Comparison of ENCODE assay signal across 20 cellular contexts in genomic region chr12:90124289-90124688, GRCh38.
DNase-seq lines count a peak whose midpoint lies in the region; ATAC-seq, FAIRE-seq and TF ChIP-seq lines count a peak whose summit lies in the region.
"Had no signal": no experiment of that assay in that cellular context is flagged by ENCODE, and none has a peak within 500 bp of the region (broad histone marks: within the 10 kb centered on the region; RNA-seq: fewer than 3 reads in every experiment).

No MANE protein-coding gene starts in this region.

- no peak for TF ChIP-seq POLR2A in stomach (IDR thresholded peaks at IDR 0.05)

- H3K27me3 ChIP-seq in GM23248 (replicated peaks; ENCODE audit: insufficient read depth) (no peaks in the 10 kb centered on the region), stomach (no peaks in the 10 kb centered on the region)
- H3K27me3 ChIP-seq: brain microvascular endothelial cell, right atrium auricular region had no signal

- FAIRE-seq in islet of Langerhans (lab: Jason Lieb, UNC): peak; percentile 58
- FAIRE-seq: keratinocyte had no signal

- 60 to 63% methylated on average over 2 of the region's 2 CpGs for WGBS in GM23248 (ENCODE audit: low coverage in 1 of 2, low lambda C conversion rate in 2 of 2, missing lambda C conversion rate in 2 of 2), 2 experiments
- 55 to 76% (median 69%) methylated on average over 2 of the region's 2 CpGs for WGBS in stomach, 5 donors

- H3K9me3 ChIP-seq in GM23248 (ENCODE audit: low read depth) (no peaks in the 10 kb centered on the region), stomach (peaks cover 0 to 28% (median 18%) of the 10 kb centered on the region in 4 donors)

- in situ Hi-C loops in GM23248 (cut with MboI): no loop called here

- intact Hi-C loops in stomach (cut with DNase I; ENCODE audit: low total_unique reads): no loop called here

- H3K79me2 ChIP-seq in GM23248 (ENCODE audit: insufficient read depth): no peaks in the 10 kb centered on the region

- H3K9ac ChIP-seq in GM23248: no peak overlapping the region

- H2AFZ ChIP-seq in GM23248: no peak overlapping the region

- TF ChIP-seq EP300 in stomach (IDR thresholded peaks at IDR 0.05): no peak

- DNase-seq in EH (ENCODE audit: low read depth) (peak; percentile 68), GM23248 (peak; percentile 30), NOMO-1 treated with DMSO at 0.1 percent for 48 hours (lab: John Stamatoyannopoulos, UW; ENCODE audit: unreplicated experiment) (peak; percentile 80), stomach (no peak), cerebellar nuclear complex (lab: John Stamatoyannopoulos, UW) (no peak)
- DNase-seq: activated CD4-positive, alpha-beta T cell treated with anti-CD3 and anti-CD28 coated beads for 36 hours; activated CD8-positive, alpha-beta memory T cell treated with anti-CD3 and anti-CD28 coated beads, Interleukin-2, amount 10 ng/mL, durations not matched to agents 7 days and 5 days; brain microvascular endothelial cell; hippocampal formation; KG1; NCI-H146; NCI-H748 treated with DMSO at 0.1 percent for 48 hours; occipital lobe had no signal

- H3K9me2 ChIP-seq in GM23248 (ENCODE audit: insufficient read depth): no peaks in the 10 kb centered on the region

- no peaks in the 10 kb centered on the region for H3F3A ChIP-seq in GM23248 (ENCODE audit: insufficient read depth)

- no peaks in the 10 kb centered on the region for H4K20me1 ChIP-seq in GM23248 (ENCODE audit: insufficient read depth)

- H3K4me1 ChIP-seq in GM23248 (ENCODE audit: insufficient read depth) (peaks cover 10% of the 10 kb centered on the region), stomach (no peaks in the 10 kb centered on the region)
- H3K4me1 ChIP-seq: right atrium auricular region had no signal

- no peak for TF ChIP-seq CTCF in stomach (IDR thresholded peaks at IDR 0.05)

- ATAC-seq in GM18520 (IDR thresholded peaks at IDR 0.05; ENCODE audit: unreplicated experiment): no peak
- ATAC-seq: activated CD4-positive, alpha-beta T cell treated with anti-CD3 and anti-CD28 coated beads for 36 hours; activated CD8-positive, alpha-beta memory T cell treated with anti-CD3 and anti-CD28 coated beads, Interleukin-2, amount 10 ng/mL, durations not matched to agents 7 days and 5 days; stimulated activated memory B cell treated with anti-CD40 and anti-IgM and Interleukin-4, amounts not matched to agents 10 μg/mL and 1 μg/mL and 100 μg/mL, for 72 hours had no signal

- H3K4me3 ChIP-seq in GM23248: no peak overlapping the region
- no peak overlapping the region for H3K4me3 ChIP-seq in stomach
- H3K4me3 ChIP-seq: coronary artery, right atrium auricular region, thoracic aorta had no signal

- H3K36me3 ChIP-seq in GM23248 (ENCODE audit: low read depth) (no peaks in the 10 kb centered on the region), stomach (no peaks in the 10 kb centered on the region)
- H3K36me3 ChIP-seq: brain microvascular endothelial cell, right atrium auricular region, thoracic aorta had no signal

- no peak overlapping the region for H3K27ac ChIP-seq in GM23248
- no peak overlapping the region for H3K27ac ChIP-seq in stomach
- H3K27ac ChIP-seq: brain microvascular endothelial cell, coronary artery, right atrium auricular region, thoracic aorta had no signal

- no peak overlapping the region for H3K4me2 ChIP-seq in GM23248 (ENCODE audit: unreplicated experiment)

Comparison
In these comparisons a context has a peak if more than half of its experiments do, and no peak if none do; other contexts are left out.
1. DNase-seq: peak in EH (single experiment), GM23248 (single experiment) and NOMO-1 treated with DMSO at 0.1 percent for 48 hours (single experiment); none in stomach (single experiment) and cerebellar nuclear complex (0 of 2).